9 cellular contexts compared by ENCODE assay signal in genomic region chr2:25165992-25166618, GRCh38. TPM values are rescaled to one million over a fixed set of nuclear protein-coding genes. Genes with fewer than 3 reads are reported as not detected.
DNase-seq lines count a peak whose midpoint lies in the region; ATAC-seq and TF ChIP-seq lines count a peak whose summit lies in the region.
"Had no signal": no experiment of that assay in that cellular context is flagged by ENCODE, and none has a peak within 500 bp of the region (broad histone marks: within the 10 kb centered on the region; RNA-seq: fewer than 3 reads in every experiment).

No MANE protein-coding gene starts in this region.

- ATAC-seq in GM19455 (IDR thresholded peaks at IDR 0.05; ENCODE audit: unreplicated experiment) (peak; percentile 47), HG03571 (IDR thresholded peaks at IDR 0.05; ENCODE audit: unreplicated experiment) (peak; percentile 82), Panc1 (peak; percentile 95), memory B cell (ENCODE audit: low read depth) (peak; percentile 87)

- intact Hi-C loops in Panc1 (cut with micrococcal nuclease; ENCODE audit: unreplicated experiment) = loop anchor here (1.0 kb wide), 1 partner anchor 30 kb away; no protein-coding TSS in a partner anchor
- intact Hi-C loops in tibial artery (cut with DNase I; ENCODE audit: low total_unique reads) = no loop called here

- H3K4me3 Mint-ChIP-seq in activated naive CD4-positive, alpha-beta T cell treated with anti-CD3 and anti-CD28 coated beads, Interleukin-2, amount 10 ng/mL, durations not matched to agents 7 days and 5 days = no peak overlapping the region
- peak overlapping the region; percentile 34 for H3K4me3 Mint-ChIP-seq in memory B cell

- no peak overlapping the region for H3K27ac ChIP-seq in Panc1 (ENCODE audit: low read length)
- no peak overlapping the region for H3K27ac ChIP-seq in tibial artery
- H3K27ac ChIP-seq: lower lobe of right lung had no signal

- H3K27me3 Mint-ChIP-seq in activated naive CD4-positive, alpha-beta T cell treated with anti-CD3 and anti-CD28 coated beads, Interleukin-2, amount 10 ng/mL, durations not matched to agents 7 days and 5 days = peaks cover 80% of the 10 kb centered on the region
- peaks cover 10% of the 10 kb centered on the region for H3K27me3 Mint-ChIP-seq in memory B cell

- CTCF ChIA-PET in Panc1 (lab: Charles Lee) = interaction anchor here (0.6 to 3.8 kb wide), 6 partner anchors 9 to 433 kb away, joined by 3 to 36 read pairs (median 6); no protein-coding TSS in a partner anchor
- CTCF ChIA-PET in activated naive CD4-positive, alpha-beta T cell treated with anti-CD3 and anti-CD28 coated beads, Interleukin-2, amount 10 ng/mL, durations not matched to agents 7 days and 5 days (lab: Charles Lee) = interaction anchor here (0.6 to 6.3 kb wide), 17 partner anchors 24 to 490 kb away, joined by 3 to 64 read pairs (median 3); no protein-coding TSS in a partner anchor

- peaks cover 25% of the 10 kb centered on the region for H3K27me3 ChIP-seq in Panc1 (ENCODE audit: control insufficient read depth, insufficient read depth, low read length)
- peaks cover 0 to 72% of the 10 kb centered on the region in 2 donors for H3K27me3 ChIP-seq in tibial artery

- peaks cover 36% of the 10 kb centered on the region for H3K4me1 Mint-ChIP-seq in activated naive CD4-positive, alpha-beta T cell treated with anti-CD3 and anti-CD28 coated beads, Interleukin-2, amount 10 ng/mL, durations not matched to agents 7 days and 5 days
- peaks cover 21% of the 10 kb centered on the region for H3K4me1 Mint-ChIP-seq in memory B cell

- in situ Hi-C loops in Panc1 (cut with HindIII; ENCODE audit: low pct_unique_long_range_greater_than_20kb, low sequenced_read_pairs) (no loop called here), G401 (cut with HindIII; ENCODE audit: low sequenced_read_pairs) (no loop called here)

- DNase-seq in EH (ENCODE audit: low read depth) = peak; percentile 9
- peak; percentile 27 for DNase-seq in Panc1 (ENCODE audit: low read depth, low spot score)
- DNase-seq in activated naive CD4-positive, alpha-beta T cell treated with anti-CD3 and anti-CD28 coated beads, Interleukin-2, amount 10 ng/mL, durations not matched to agents 7 days and 5 days = peak; percentile 69
- DNase-seq in memory B cell (ENCODE audit: low spot score in 2 of 2) = peak; percentile 69 to 79
- no peak for DNase-seq in tibial artery
- no peak for DNase-seq in G401 (ENCODE audit: low spot score)
- DNase-seq: lower lobe of right lung had no signal

- TF ChIP-seq CTCF in Panc1 (IDR thresholded peaks at IDR 0.05) (peak; percentile 88), tibial artery (IDR thresholded peaks at IDR 0.05) (no peak)

- H3K27ac Mint-ChIP-seq in activated naive CD4-positive, alpha-beta T cell treated with anti-CD3 and anti-CD28 coated beads, Interleukin-2, amount 10 ng/mL, durations not matched to agents 7 days and 5 days = no peak overlapping the region
- H3K27ac Mint-ChIP-seq in memory B cell = no peak overlapping the region

- H3K36me3 ChIP-seq in Panc1 (ENCODE audit: control insufficient read depth, insufficient read depth, low read length) (no peaks in the 10 kb centered on the region), tibial artery (no peaks in the 10 kb centered on the region)
- H3K36me3 ChIP-seq: lower lobe of right lung had no signal

- H3K36me3 Mint-ChIP-seq in activated naive CD4-positive, alpha-beta T cell treated with anti-CD3 and anti-CD28 coated beads, Interleukin-2, amount 10 ng/mL, durations not matched to agents 7 days and 5 days = no peaks in the 10 kb centered on the region
- H3K36me3 Mint-ChIP-seq in memory B cell = peaks cover 1% of the 10 kb centered on the region

- POLR2A ChIA-PET in Panc1 (lab: Charles Lee) = interaction anchor here (0.6 kb wide), 1 partner anchor 82 kb away, joined by 3 read pairs; no protein-coding TSS in a partner anchor

- no TSS peak for BruUV-seq in Panc1 (replicated peaks; lab: Mats Ljungman, UMichigan)

- H3K9me3 ChIP-seq in Panc1 (ENCODE audit: control insufficient read depth, insufficient read depth, low read depth, low read length) (no peaks in the 10 kb centered on the region), tibial artery (no peaks in the 10 kb centered on the region)
- H3K9me3 ChIP-seq: lower lobe of right lung had no signal

- H3K4me1 ChIP-seq in Panc1 (ENCODE audit: control insufficient read depth, insufficient read depth, low read length) (no peaks in the 10 kb centered on the region), tibial artery (peaks cover 0 to 17% (median 12%) of the 10 kb centered on the region in 4 donors)

- H3K9me3 Mint-ChIP-seq in activated naive CD4-positive, alpha-beta T cell treated with anti-CD3 and anti-CD28 coated beads, Interleukin-2, amount 10 ng/mL, durations not matched to agents 7 days and 5 days = no peaks in the 10 kb centered on the region
- no peaks in the 10 kb centered on the region for H3K9me3 Mint-ChIP-seq in memory B cell

- H3K4me3 ChIP-seq in Panc1 (ENCODE audit: low read depth in 2 of 2, low read length in 2 of 2) (no peak overlapping the region), tibial artery (no peak overlapping the region)
- H3K4me3 ChIP-seq: lower lobe of right lung had no signal

RNA-seq across cellular contexts. Expression of gene POMC, which starts 2.3 kb away (rescaled TPM):
- not detected for total RNA-seq in Panc1 (2021; ENCODE audit: unreplicated experiment)
- not detected for polyA plus RNA-seq in Panc1 (2012; ENCODE audit: insufficient read length)
- total RNA-seq in G401 (2014; rRNA removed; shearing (Covaris generic)) = not detected in 2 replicates

Comparison
In these comparisons a context has a peak if more than half of its experiments do, and no peak if none do; other contexts are left out.
1. DNase-seq: peak in EH (single experiment), Panc1 (single experiment), activated naive CD4-positive, alpha-beta T cell treated with anti-CD3 and anti-CD28 coated beads, Interleukin-2, amount 10 ng/mL, durations not matched to agents 7 days and 5 days (single experiment) and memory B cell (2 of 2); none in tibial artery (0 of 2) and G401 (single experiment).
2. Peak in every context shown above with its lines, with median percentiles within 50 percentile points of each other: ATAC-seq.